In genomic region chr12:21434704-21435103, GRCh38 we compare ENCODE assay signal across 25 cellular contexts.
"Had no signal": no experiment of that assay in that cellular context is flagged by ENCODE, and none has a peak within 500 bp of the region (broad histone marks: within the 10 kb centered on the region; RNA-seq: fewer than 3 reads in every experiment).

No MANE protein-coding gene starts in this region.

- H3K9me3 ChIP-seq: gastrocnemius medialis, left lung, prostate gland, sigmoid colon, suprapubic skin, transverse colon, vagina had no signal

- H3K4me3 ChIP-seq: dorsolateral prefrontal cortex, gastrocnemius medialis, left lung, neural progenitor cell, prostate gland, sigmoid colon, skin epidermis, suprapubic skin, transverse colon, vagina had no signal

- H2AFZ ChIP-seq: neural progenitor cell had no signal

- H3K27ac ChIP-seq: dorsolateral prefrontal cortex, epithelial cell of prostate, gastrocnemius medialis, left lung, neural progenitor cell, prostate gland, sigmoid colon, skin epidermis, suprapubic skin, transverse colon, vagina had no signal

- ATAC-seq: esophagus mucosa; gastrocnemius medialis; left cardiac atrium; left lung; naive thymus-derived CD4-positive, alpha-beta T cell; right cardiac atrium; stimulated activated naive B cell treated with anti-CD40 and anti-IgM and Interleukin-4, amounts not matched to agents 10 μg/mL and 1 μg/mL and 100 μg/mL, for 72 hours; stimulated activated naive CD8-positive, alpha-beta T cell treated with anti-CD3 and anti-CD28 coated beads, Interleukin-15, amount 100 ng/mL, for 72 hours had no signal

- H3K4me1 ChIP-seq: prostate gland had no signal

- H3K27me3 ChIP-seq: dorsolateral prefrontal cortex, left lung, sigmoid colon, vagina had no signal

- DNase-seq: dorsolateral prefrontal cortex; effector CD4-positive, alpha-beta T cell; foreskin fibroblast; gastrocnemius medialis; head of caudate nucleus; left cardiac atrium; left lung; mesenchymal stem cell; midbrain; naive thymus-derived CD4-positive, alpha-beta T cell; right cardiac atrium; sigmoid colon; stimulated activated CD4-positive, alpha-beta T cell treated with anti-CD3 and anti-CD28 coated beads, Interleukin-15, amount 100 ng/mL, for 24 hours; stimulated activated CD4-positive, alpha-beta T cell treated with anti-CD3 and anti-CD28 coated beads, Interleukin-2, amount 100 ng/mL, for 48 hours; stimulated activated naive B cell treated with anti-CD40 and anti-IgM and Interleukin-4, amounts not matched to agents 10 μg/mL and 1 μg/mL and 100 μg/mL, for 72 hours; stimulated activated naive CD8-positive, alpha-beta T cell treated with anti-CD3 and anti-CD28 coated beads, Interleukin-15, amount 100 ng/mL, for 72 hours; transverse colon had no signal

- H3K4me2 ChIP-seq: neural progenitor cell had no signal

- H3K9ac ChIP-seq: neural progenitor cell had no signal

- FAIRE-seq: keratinocyte had no signal

- H3K36me3 ChIP-seq: gastrocnemius medialis, left lung, neural progenitor cell, prostate gland, sigmoid colon, suprapubic skin, transverse colon, vagina had no signal
